ENCODE assay signal across 9 cellular contexts in the genomic region with DNA sequence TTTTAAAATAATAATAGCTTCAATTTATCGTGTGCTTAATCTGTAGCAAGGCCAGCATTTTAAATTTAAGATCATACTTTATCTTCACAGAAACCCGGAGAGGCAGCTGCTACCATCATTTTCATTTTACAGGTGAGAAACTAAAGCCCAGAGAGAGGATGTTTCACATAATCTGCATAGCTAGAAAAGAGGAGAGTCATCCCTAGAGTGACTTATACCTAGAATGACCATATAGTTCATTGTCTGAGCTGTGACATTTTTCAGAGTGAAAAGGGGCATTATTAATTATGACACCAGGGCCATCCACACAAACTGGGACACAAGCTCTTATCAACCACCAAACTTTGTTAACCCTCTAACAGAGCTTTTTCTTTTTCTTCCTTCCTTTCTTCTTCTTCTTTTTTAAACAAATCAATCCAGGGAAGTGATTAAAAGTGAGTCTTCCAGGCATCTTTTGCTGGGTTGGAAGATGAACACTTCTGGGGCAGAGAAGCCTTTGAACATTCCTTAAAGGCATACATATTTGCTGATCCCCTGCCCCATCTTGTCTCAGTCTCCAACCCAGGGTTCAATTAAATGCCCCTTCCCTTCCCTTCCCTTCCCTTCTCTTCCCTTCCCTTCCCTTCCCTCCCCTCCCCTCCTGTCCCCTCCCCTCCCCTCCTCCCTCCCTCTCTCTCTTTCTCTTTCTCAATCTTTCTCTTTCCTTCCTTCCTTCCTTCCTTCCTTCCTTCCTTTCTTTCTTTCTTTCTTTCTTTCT.
"Had no signal": no experiment of that assay in that cellular context is flagged by ENCODE, and none has a peak within 500 bp of the region (broad histone marks: within the 10 kb centered on the region; RNA-seq: fewer than 3 reads in every experiment).

No MANE protein-coding gene starts in this region.

- H3K27me3 Mint-ChIP-seq: naive B cell had no signal

- H3K36me3 Mint-ChIP-seq: naive B cell had no signal

- H3K4me3 ChIP-seq: adrenal gland, stomach had no signal

- DNase-seq: activated CD4-positive, CD25-positive, alpha-beta regulatory T cell; activated naive CD4-positive, alpha-beta T cell treated with anti-CD3 and anti-CD28 coated beads, Interleukin-2, amount 50 U/mL, for 16 hours; activated T-cell treated with anti-CD3 and anti-CD28 coated beads, Interleukin-2, amount 50 U/mL, for 1 hour; adrenal gland; foreskin keratinocyte; left colon; naive B cell; small intestine; stomach had no signal

- ATAC-seq: foreskin keratinocyte, left colon had no signal

- H3K4me1 Mint-ChIP-seq: naive B cell had no signal
